In the genomic region with DNA sequence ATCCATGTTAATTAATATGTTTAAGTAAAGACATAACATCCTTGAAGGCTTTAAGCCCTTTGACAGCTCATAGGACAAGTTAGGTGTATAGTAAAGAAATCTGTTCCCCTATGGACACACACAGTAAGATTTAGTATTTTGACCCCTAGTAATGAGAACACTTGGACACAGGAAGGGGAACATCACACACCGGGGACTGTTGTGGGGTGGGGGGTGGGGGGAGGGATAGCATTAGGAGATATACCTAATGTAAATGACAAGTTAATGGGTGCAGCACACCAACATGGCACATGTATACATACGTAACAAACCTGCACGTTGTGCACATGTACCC, we compare ENCODE assay signal across 8 cellular contexts. TPM values are rescaled to one million over a fixed set of nuclear protein-coding genes. Genes with fewer than 3 reads are reported as not detected.
A peak's percentile ranks its signal among the peaks of the same experiment; 100 is the strongest.
DNase-seq lines count a peak whose midpoint lies in the region; ATAC-seq and TF ChIP-seq lines count a peak whose summit lies in the region.
"Not testable (repeated sequence)": the region's sequence is repeated elsewhere in the genome, so short reads cannot be mapped to it uniquely, and the experiment has no call there.

No MANE protein-coding gene starts in this region.

- H4K20me1 ChIP-seq in OCI-LY7 (ENCODE audit: insufficient read depth, low read length), result not testable (repeated sequence)

- not testable (repeated sequence) for H3K9me3 ChIP-seq in OCI-LY7 (ENCODE audit: low read length)

- not testable (repeated sequence) for DNase-seq in OCI-LY7 (ENCODE audit: low spot score)

- intact Hi-C loops in OCI-LY7 (cut with micrococcal nuclease; ENCODE audit: unreplicated experiment), result not testable (repeated sequence)

- not testable (repeated sequence) for H3K79me2 ChIP-seq in OCI-LY7 (ENCODE audit: insufficient read depth, low read depth, low read length)

- H3K9me2 ChIP-seq in OCI-LY7 (ENCODE audit: insufficient read depth, low read length), result not testable (repeated sequence)

- not testable (repeated sequence) for H2AFZ ChIP-seq in OCI-LY7 (ENCODE audit: low read length)

- not testable (repeated sequence) for H3K4me1 ChIP-seq in OCI-LY7 (ENCODE audit: insufficient read depth, low read length, poor library complexity, severe bottlenecking)

- POLR2A ChIA-PET in OCI-LY7 (lab: Charles Lee), result interaction anchor here (0.6 to 2.1 kb wide), 4 partner anchors 10 to 1505 kb away, joined by 3 to 11 read pairs (median 4); no protein-coding TSS in a partner anchor

- H3K4me3 ChIP-seq in OCI-LY7 (ENCODE audit: low read depth, low read length, poor library complexity, severe bottlenecking), result not testable (repeated sequence)

- H3K27ac ChIP-seq in OCI-LY7 (ENCODE audit: low read depth, low read length, poor library complexity, severe bottlenecking), result not testable (repeated sequence)

- peak overlapping the region; percentile 17; the same call in 1 of the 2 replicates for H3K4me2 ChIP-seq in OCI-LY7 (ENCODE audit: low read length)

- not testable (repeated sequence) for H3K36me3 ChIP-seq in OCI-LY7 (ENCODE audit: insufficient read depth, low read length)

- CTCF ChIA-PET in OCI-LY7 (lab: Charles Lee; ENCODE audit: unreplicated experiment), result not testable (repeated sequence)

- not testable (repeated sequence) for TF ChIP-seq CTCF in OCI-LY7 (conservative IDR thresholded peaks at IDR 0.05; ENCODE audit: low read length)

- BruUV-seq in OCI-LY7 (replicated peaks; lab: Mats Ljungman, UMichigan), result not testable (repeated sequence)

- peak; percentile 29 for ATAC-seq in GM18508 (IDR thresholded peaks at IDR 0.05; ENCODE audit: insufficient read depth, unreplicated experiment)
- ATAC-seq in GM19025 (IDR thresholded peaks at IDR 0.05; ENCODE audit: low read depth, unreplicated experiment), result peak; percentile 20
- peak; percentile 12 for ATAC-seq in GM19468 (IDR thresholded peaks at IDR 0.05; ENCODE audit: extremely low read depth, unreplicated experiment)
- peak; percentile 24 for ATAC-seq in GM21723 (IDR thresholded peaks at IDR 0.05; ENCODE audit: unreplicated experiment)
- peak; percentile 38 for ATAC-seq in HG02870 (IDR thresholded peaks at IDR 0.05; ENCODE audit: unreplicated experiment)
- ATAC-seq in HG03095 (IDR thresholded peaks at IDR 0.05; ENCODE audit: unreplicated experiment), result peak; percentile 27
- peak; percentile 34 for ATAC-seq in HG03442 (IDR thresholded peaks at IDR 0.05; ENCODE audit: unreplicated experiment)

RNA-seq across cellular contexts. Expression of gene ZC3H15, which starts 59.1 kb away (rescaled TPM):
- total RNA-seq in OCI-LY7 (2014; rRNA removed; shearing (Covaris generic)), result 47.7 and 71.3 TPM in 2 replicates
- 74.0 and 76.5 TPM in 2 replicates for total RNA-seq in OCI-LY7 (2022)
